29 cellular contexts compared by ENCODE assay signal in genomic region chr19:4316940-4317339, GRCh38. TPM values are rescaled to one million over a fixed set of nuclear protein-coding genes. Genes with fewer than 3 reads are reported as not detected.
"Had no signal": no experiment of that assay in that cellular context is flagged by ENCODE, and none has a peak within 500 bp of the region (broad histone marks: within the 10 kb centered on the region; RNA-seq: fewer than 3 reads in every experiment).

No MANE protein-coding gene starts in this region.

- H3K9me3 ChIP-seq: ascending aorta, body of pancreas, SJCRH30 had no signal

- FAIRE-seq: bronchial epithelial cell had no signal

- H3K36me3 ChIP-seq: ascending aorta, Peyer's patch had no signal

- H3K4me3 ChIP-seq: ascending aorta, body of pancreas, Peyer's patch, SJCRH30 had no signal

- H3K4me1 ChIP-seq: ascending aorta, body of pancreas, Peyer's patch, SJCRH30 had no signal

- H3K27me3 ChIP-seq: ascending aorta, body of pancreas, Peyer's patch, SJCRH30 had no signal

- ATAC-seq: activated CD8-positive, alpha-beta memory T cell treated with anti-CD3 and anti-CD28 coated beads, Interleukin-2, amount 10 ng/mL, durations not matched to agents 7 days and 5 days; body of pancreas; T-helper 17 cell had no signal

- DNase-seq: activated B cell treated with CpG ODN at 0.5 μM for 24 hours; activated CD4-positive, alpha-beta T cell treated with anti-CD3 and anti-CD28 coated beads for 1 hour; activated CD4-positive, alpha-beta T cell treated with anti-CD3 and anti-CD28 coated beads, Interleukin-2, amount 10 ng/mL, durations not matched to agents 24 days and 14 days; activated CD4-positive, alpha-beta T cell treated with anti-CD3 and anti-CD28 coated beads, Interleukin-2, amount 50 U/mL, for 48 hours; activated CD8-positive, alpha-beta memory T cell treated with anti-CD3 and anti-CD28 coated beads, Interleukin-2, amount 10 ng/mL, durations not matched to agents 7 days and 5 days; activated effector memory CD4-positive, alpha-beta T cell treated with Interleukin-2 at 50 U/mL for 16 hours; activated naive CD4-positive, alpha-beta T cell; activated T-cell treated with anti-CD3 and anti-CD28 coated beads, Interleukin-2, amount 50 U/mL, for 24 hours; amniotic stem cell; body of pancreas; central memory CD4-positive, alpha-beta T cell; Kasumi-1; KBM-7; MV-4-11; NCI-H1092 treated with DMSO at 0.1 percent for 48 hours; NCI-H1417 treated with DMSO at 0.1 percent for 48 hours; NCI-H1694 treated with DMSO at 0.1 percent for 48 hours; NCI-H2081; NCI-H510A treated with DMSO at 0.1 percent for 48 hours; NCI-H69; Peyer's patch; Right ventricle myocardium superior; SJCRH30; T-helper 17 cell; T-helper 9 cell had no signal

- H3K27ac ChIP-seq: ascending aorta, body of pancreas, Peyer's patch, RWPE1, SJCRH30 had no signal

RNA-seq across cellular contexts. Expression of gene FSD1, which starts 12.5 kb away (rescaled TPM):
- total RNA-seq: ascending aorta, body of pancreas, Right ventricle myocardium superior had no signal

RNA-seq across cellular contexts. Expression of gene TMIGD2, which starts 14.8 kb away (rescaled TPM):
- total RNA-seq: activated B cell treated with CpG ODN at 0.5 μM for 24 hours, ascending aorta, body of pancreas, bronchial epithelial cell had no signal

RNA-seq across cellular contexts. Expression of gene SHD, which starts 37.9 kb away (rescaled TPM):
- total RNA-seq: activated B cell treated with CpG ODN at 0.5 μM for 24 hours; activated CD4-positive, alpha-beta T cell treated with anti-CD3 and anti-CD28 coated beads, Interleukin-2, amount 10 ng/mL, durations not matched to agents 24 days and 14 days; activated CD8-positive, alpha-beta memory T cell treated with anti-CD3 and anti-CD28 coated beads, Interleukin-2, amount 10 ng/mL, durations not matched to agents 7 days and 5 days; activated T-helper 1 cell treated with anti-CD3 and anti-CD28 coated beads, Interleukin-12 subunit alpha, Interleukin-12 subunit beta, Interleukin-2, Interleukin-4 antibody, amounts not matched to agents 30 ng/mL and 10 ng/mL and 1 ng/mL, durations not matched to agents 14 hours and 24 hours and 36 hours; ascending aorta; body of pancreas; bronchial epithelial cell; Right ventricle myocardium superior; T-helper 17 cell had no signal
